ENCODE assay signal across 14 cellular contexts in the genomic region with DNA sequence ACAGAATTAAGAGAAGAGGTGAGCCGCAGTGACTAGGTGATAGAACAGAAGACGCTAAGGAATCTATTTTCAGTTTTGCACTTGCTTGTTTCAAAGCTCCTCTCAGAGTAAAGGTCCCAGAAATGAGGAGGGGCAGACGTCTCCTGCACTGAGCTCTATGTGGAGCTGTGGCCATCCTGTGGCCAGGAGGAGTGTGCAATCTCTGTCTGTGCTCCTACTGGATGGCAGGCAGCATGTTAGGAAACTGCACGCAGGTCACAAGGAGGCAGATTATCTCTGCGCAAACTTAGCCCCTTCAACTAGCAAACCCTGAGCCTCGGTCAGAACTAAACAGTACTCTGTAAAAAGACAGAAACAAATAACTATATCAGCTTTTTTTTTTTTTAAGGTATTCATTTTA. TPM values are rescaled to one million over a fixed set of nuclear protein-coding genes. Genes with fewer than 3 reads are reported as not detected.
DNase-seq lines count a peak whose midpoint lies in the region; ATAC-seq, FAIRE-seq and TF ChIP-seq lines count a peak whose summit lies in the region.
"Had no signal": no experiment of that assay in that cellular context is flagged by ENCODE, and none has a peak within 500 bp of the region (broad histone marks: within the 10 kb centered on the region; RNA-seq: fewer than 3 reads in every experiment).

No MANE protein-coding gene starts in this region.

- no peak overlapping the region for H4K91ac ChIP-seq in H1 (replicated peaks; ENCODE audit: insufficient read length, low read length)
- H4K91ac ChIP-seq in trophoblast cell (ENCODE audit: low read depth, low read length): no peak overlapping the region

- H3K4ac ChIP-seq in H1 (replicated peaks; ENCODE audit: insufficient read length, low read depth, low read length) (no peak overlapping the region), trophoblast cell (ENCODE audit: low read depth, low read length) (no peak overlapping the region)

- no peak overlapping the region; a peak in 1 of 7 replicates for H3K9ac ChIP-seq in H1 (replicated peaks in 1 of 4; ENCODE audit: extremely low read depth in 1 of 4, low read depth in 3 of 4, low read length in 3 of 4)
- H3K9ac ChIP-seq in trophoblast cell (ENCODE audit: low read length): peak overlapping the region; percentile 28
- H3K9ac ChIP-seq: BLaER1 had no signal

- no peak for TF ChIP-seq EP300 in H1 (IDR thresholded peaks at IDR 0.05; ENCODE audit: borderline replicate concordance in 1 of 2, low read depth in 2 of 2, low read length in 2 of 2)

- H3K23ac ChIP-seq in H1 (ENCODE audit: insufficient read length) (no peak overlapping the region), trophoblast cell (ENCODE audit: low read length) (no peak overlapping the region)

- no peaks in the 10 kb centered on the region for H3K9me3 Mint-ChIP-seq in stimulated activated naive CD8-positive, alpha-beta T cell treated with anti-CD3 and anti-CD28 coated beads, Interleukin-15, amount 100 ng/mL, for 72 hours
- H3K9me3 Mint-ChIP-seq: H9 had no signal

- no peak overlapping the region for H2BK20ac ChIP-seq in H1 (ENCODE audit: low read length)

- no peaks in the 10 kb centered on the region for H3K9me3 ChIP-seq in OCI-LY7 (ENCODE audit: low read length)
- H3K9me3 ChIP-seq in H1 (ENCODE audit: insufficient read depth in 2 of 2, low read depth in 1 of 2, low read length in 1 of 2): no peaks in the 10 kb centered on the region
- H3K9me3 ChIP-seq in trophoblast cell (ENCODE audit: insufficient read depth, low read depth, low read length): no peaks in the 10 kb centered on the region
- H3K9me3 ChIP-seq: BLaER1 had no signal

- POLR2A ChIA-PET in OCI-LY7 (lab: Charles Lee): interaction anchor here (1.1 kb wide), 1 partner anchor 9 kb away, joined by 3 read pairs; no protein-coding TSS in a partner anchor
- POLR2A ChIA-PET in H1 (lab: Charles Lee; ENCODE audit: partially characterized antibody): interaction anchor here (1.3 kb wide), 1 partner anchor 408 kb away, joined by 3 read pairs; no protein-coding TSS in a partner anchor

- H3K36me3 ChIP-seq in OCI-LY7 (ENCODE audit: insufficient read depth, low read length) (no peaks in the 10 kb centered on the region; the same call in 1 of the 2 replicates), H1 (ENCODE audit: control insufficient read depth in 2 of 4, insufficient read depth in 4 of 4, low read length in 3 of 4) (no peaks in the 10 kb centered on the region), trophoblast cell (ENCODE audit: control insufficient read depth in 1 of 2, insufficient read depth in 2 of 2, low read length in 2 of 2) (peaks cover 4% of the 10 kb centered on the region in 2 experiments)

- no peak overlapping the region for H4K5ac ChIP-seq in H1 (ENCODE audit: insufficient read length, low read depth, low read length)

- DNase-seq in ELF-1 (ENCODE audit: low read depth, low spot score): peak; percentile 11
- DNase-seq in OCI-LY7 (ENCODE audit: low spot score): no peak
- no peak for DNase-seq in H1 (ENCODE audit: low read depth in 1 of 2, low spot score in 2 of 2)
- no peak for DNase-seq in trophoblast cell
- DNase-seq in stimulated activated naive CD8-positive, alpha-beta T cell treated with anti-CD3 and anti-CD28 coated beads, Interleukin-15, amount 100 ng/mL, for 72 hours: no peak
- no peak for DNase-seq in T-helper 9 cell
- DNase-seq: H9, Kasumi-1, NCI-H1417 treated with DMSO at 0.1 percent for 48 hours, NCI-H2029 treated with DMSO at 0.1 percent for 48 hours, NCI-H345, SHP77 had no signal

- peak in 1 of 2 experiments; percentile 39; a peak in 1 of 4 replicates for TF ChIP-seq RAD21 in H1 (IDR thresholded peaks at IDR 0.05 in 1 of 2, conservative IDR thresholded peaks at IDR 0.05 in 1 of 2; ENCODE audit: low read depth in 2 of 2, low read length in 2 of 2)

- H3K4me3 ChIP-seq in OCI-LY7 (ENCODE audit: low read depth, low read length, poor library complexity, severe bottlenecking) (no peak overlapping the region), H1 (ENCODE audit: extremely low read depth in 1 of 4, insufficient read depth in 2 of 4, low read depth in 3 of 4, low read length in 4 of 4) (no peak overlapping the region), trophoblast cell (ENCODE audit: low read depth, low read length) (no peak overlapping the region)
- H3K4me3 ChIP-seq: BLaER1 had no signal

- WGBS in H1 (ENCODE audit: extremely low coverage in 1 of 2, insufficient coverage in 1 of 2, insufficient read length in 1 of 2, insufficient replicate concordance in 2 of 2, low coverage in 1 of 2, low lambda C conversion rate in 2 of 2, missing lambda C conversion rate in 1 of 2), 2 experiments: 91% methylated on average over 6 of the region's 6 CpGs; no CpG with 5 or more reads in 1 of the 2 experiments
- WGBS in trophoblast cell (ENCODE audit: extremely low coverage, insufficient coverage, insufficient read length): no CpG with 5 or more reads among the region's 6 CpGs

- CTCF ChIA-PET in OCI-LY7 (lab: Charles Lee; ENCODE audit: unreplicated experiment) (no interaction called here), H1 (lab: Charles Lee; ENCODE audit: partially characterized antibody) (interaction anchor here (0.6 to 1.1 kb wide), 3 partner anchors 9 to 126 kb away, joined by 3 read pairs; no protein-coding TSS in a partner anchor)

- H3K56ac ChIP-seq in H1 (replicated peaks; ENCODE audit: insufficient read length, low read depth, low read length): no peak overlapping the region

- H2BK15ac ChIP-seq in H1 (ENCODE audit: low read length): no peak overlapping the region

- no peak overlapping the region for H2BK120ac ChIP-seq in H1 (replicated peaks; ENCODE audit: low read depth, low read length)
- H2BK120ac ChIP-seq in trophoblast cell (ENCODE audit: insufficient read depth, low read length, poor library complexity): no peak overlapping the region

- BruUV-seq in OCI-LY7 (replicated peaks; lab: Mats Ljungman, UMichigan): no TSS peak

- H2BK5ac ChIP-seq in H1 (ENCODE audit: low read depth, low read length) (no peak overlapping the region), trophoblast cell (ENCODE audit: low read depth, low read length, poor library complexity) (no peak overlapping the region)

- H3K27ac ChIP-seq in OCI-LY7 (ENCODE audit: low read depth, low read length, poor library complexity, severe bottlenecking) (no peak overlapping the region), H1 (ENCODE audit: low read depth, low read length) (no peak overlapping the region), trophoblast cell (ENCODE audit: low read depth, low read length) (no peak overlapping the region)
- H3K27ac ChIP-seq: BLaER1 had no signal

- H3K14ac ChIP-seq in H1 (ENCODE audit: insufficient read length) (no peak overlapping the region), trophoblast cell (ENCODE audit: low read length) (no peak overlapping the region)

- no peaks in the 10 kb centered on the region for H3K9me2 ChIP-seq in OCI-LY7 (ENCODE audit: insufficient read depth, low read length)

- H3K4me2 ChIP-seq in OCI-LY7 (ENCODE audit: low read length): no peak overlapping the region
- H3K4me2 ChIP-seq in H1 (ENCODE audit: insufficient read depth in 1 of 2, low read depth in 2 of 2, low read length in 2 of 2): no peak overlapping the region
- no peak overlapping the region for H3K4me2 ChIP-seq in trophoblast cell (ENCODE audit: low read length)
- H3K4me2 ChIP-seq: BLaER1 had no signal

- H2AFZ ChIP-seq in OCI-LY7 (ENCODE audit: low read length) (no peak overlapping the region), H1 (ENCODE audit: low read length) (no peak overlapping the region), trophoblast cell (ENCODE audit: insufficient read depth, low read length, poor library complexity) (no peak overlapping the region)

- H4K8ac ChIP-seq in H1 (ENCODE audit: extremely low read depth, insufficient read depth, low read length) (no peak overlapping the region), trophoblast cell (ENCODE audit: low read depth, low read length) (no peak overlapping the region)

- H3K4me1 ChIP-seq in OCI-LY7 (ENCODE audit: insufficient read depth, low read length, poor library complexity, severe bottlenecking) (no peaks in the 10 kb centered on the region), H1 (replicated peaks in 1 of 4; ENCODE audit: control insufficient read depth in 3 of 4, insufficient read depth in 4 of 4, low read length in 3 of 4) (no peaks in the 10 kb centered on the region), trophoblast cell (ENCODE audit: control insufficient read depth in 1 of 2, insufficient read depth in 2 of 2, low read length in 2 of 2) (no peaks in the 10 kb centered on the region)
- H3K4me1 ChIP-seq: BLaER1 had no signal

- H4K20me1 ChIP-seq in OCI-LY7 (ENCODE audit: insufficient read depth, low read length) (no peaks in the 10 kb centered on the region), H1 (replicated peaks in 1 of 2; ENCODE audit: control insufficient read depth in 1 of 2, insufficient read depth in 2 of 2, low read length in 2 of 2) (no peaks in the 10 kb centered on the region)
- H4K20me1 ChIP-seq: BLaER1 had no signal

- FAIRE-seq in H1 (lab: Jason Lieb, UNC): no peak

- H4K12ac ChIP-seq in trophoblast cell (ENCODE audit: low read depth, low read length): no peak overlapping the region

- H3K27me3 ChIP-seq in H1 (replicated peaks in 1 of 4; ENCODE audit: control insufficient read depth in 3 of 4, extremely low read depth in 1 of 4, insufficient read depth in 3 of 4, low read length in 3 of 4): no peaks in the 10 kb centered on the region
- no peaks in the 10 kb centered on the region for H3K27me3 ChIP-seq in trophoblast cell (ENCODE audit: insufficient read depth, low read length)
- H3K27me3 ChIP-seq: BLaER1 had no signal

- no peaks in the 10 kb centered on the region for H3K4me1 Mint-ChIP-seq in stimulated activated naive CD8-positive, alpha-beta T cell treated with anti-CD3 and anti-CD28 coated beads, Interleukin-15, amount 100 ng/mL, for 72 hours

- TF ChIP-seq CTCF in OCI-LY7 (conservative IDR thresholded peaks at IDR 0.05; ENCODE audit: low read length): 0 out of 2 replicates have a peak, but pooled peaks have one; percentile 14
- peak in 2 of 3 experiments; percentile 2 to 12; a peak in 2 of 4 replicates for TF ChIP-seq CTCF in H1 (IDR thresholded peaks at IDR 0.05; ENCODE audit: control extremely low read depth in 1 of 3, insufficient read depth in 1 of 3, low read depth in 1 of 3, low read length in 3 of 3)

- H2BK12ac ChIP-seq in H1 (ENCODE audit: low read depth, low read length) (no peak overlapping the region), trophoblast cell (ENCODE audit: low read length) (no peak overlapping the region)

- no peaks in the 10 kb centered on the region for H3K23me2 ChIP-seq in H1 (ENCODE audit: low read depth, low read length)

- peak overlapping the region in 1 of 2 donors; percentile 19 for H3K27ac Mint-ChIP-seq in stimulated activated naive CD8-positive, alpha-beta T cell treated with anti-CD3 and anti-CD28 coated beads, Interleukin-15, amount 100 ng/mL, for 72 hours

- intact Hi-C loops in OCI-LY7 (cut with micrococcal nuclease; ENCODE audit: unreplicated experiment): no loop called here

- H3K79me1 ChIP-seq in H1 (ENCODE audit: low read depth, low read length) (no peaks in the 10 kb centered on the region), trophoblast cell (ENCODE audit: low read length) (no peaks in the 10 kb centered on the region)

- H3K79me2 ChIP-seq in OCI-LY7 (ENCODE audit: insufficient read depth, low read depth, low read length) (no peaks in the 10 kb centered on the region), H1 (ENCODE audit: control insufficient read depth in 1 of 2, insufficient read depth in 2 of 2, low read length in 2 of 2) (no peaks in the 10 kb centered on the region), trophoblast cell (ENCODE audit: control insufficient read depth, insufficient read depth, low read length, poor library complexity) (no peaks in the 10 kb centered on the region)

- no peaks in the 10 kb centered on the region for H3K27me3 Mint-ChIP-seq in stimulated activated naive CD8-positive, alpha-beta T cell treated with anti-CD3 and anti-CD28 coated beads, Interleukin-15, amount 100 ng/mL, for 72 hours

- H3K4me3 Mint-ChIP-seq in stimulated activated naive CD8-positive, alpha-beta T cell treated with anti-CD3 and anti-CD28 coated beads, Interleukin-15, amount 100 ng/mL, for 72 hours: no peak overlapping the region
- H3K4me3 Mint-ChIP-seq: H9 had no signal

- no peak overlapping the region for H2AK5ac ChIP-seq in H1 (ENCODE audit: low read depth, low read length)
- no peak overlapping the region for H2AK5ac ChIP-seq in trophoblast cell (ENCODE audit: low read length)

- ATAC-seq in stimulated activated naive CD8-positive, alpha-beta T cell treated with anti-CD3 and anti-CD28 coated beads, Interleukin-15, amount 100 ng/mL, for 72 hours: no peak
- ATAC-seq in HG03432 (IDR thresholded peaks at IDR 0.05; ENCODE audit: unreplicated experiment): no peak

- H3K18ac ChIP-seq in H1 (ENCODE audit: extremely low read depth, low read length): no peak overlapping the region
- H3K18ac ChIP-seq in trophoblast cell (ENCODE audit: low read length): no peak overlapping the region

- no peak for TF ChIP-seq POLR2A in H1 (IDR thresholded peaks at IDR 0.05; ENCODE audit: control extremely low read depth in 1 of 2, low read depth in 2 of 2, low read length in 2 of 2)

RNA-seq across cellular contexts. Expression of a gene that starts 31.1 kb away (rescaled TPM):
- total RNA-seq in OCI-LY7 (2014; rRNA removed; shearing (Covaris generic)): 243 and 263 TPM in 2 replicates
- 248 and 307 TPM in 2 replicates for total RNA-seq in OCI-LY7 (2022)
- 558 and 571 TPM in 2 replicates for total RNA-seq in H1 (2021; fragmentation: NEBNext Ultra II Directional; extraction: Animal tissue kit (Norgen Biotek cat#: 25700))
- 513 and 579 TPM in 2 replicates for polyA plus RNA-seq in H1 (2011; rRNA removed)
- 573 TPM for polyA plus RNA-seq in H1 (2011; cell fraction: cytosol; rRNA removed)
- 317 TPM for polyA plus RNA-seq in H1 (2011; cell fraction: nucleus; rRNA removed)
- polyA plus RNA-seq in H1 (2012, experiment 1 of 2): 555 to 692 TPM (median 653 TPM) in 4 replicates
- 698 TPM for polyA plus RNA-seq in H1 (2012, experiment 2 of 2)
- polyA plus RNA-seq in H1 (2013, experiment 1 of 2): 916 TPM
- 1,215 TPM for polyA plus RNA-seq in H1 (2013, experiment 2 of 2)
- 171 and 182 TPM in 2 replicates for polyA minus RNA-seq in H1 (2011; rRNA and poly(A)+ RNA removed)
- 175 TPM for polyA minus RNA-seq in H1 (2011; cell fraction: cytosol; rRNA and poly(A)+ RNA removed)
- polyA minus RNA-seq in H1 (2011; cell fraction: nucleus; rRNA and poly(A)+ RNA removed): 87.3 TPM
- polyA plus RNA-seq in trophoblast cell (2013): 1,020 and 1,025 TPM in 2 replicates

RNA-seq across cellular contexts. Expression of a gene that starts 42.4 kb away (rescaled TPM):
- 63.1 and 65.7 TPM in 2 replicates for total RNA-seq in OCI-LY7 (2014; rRNA removed; shearing (Covaris generic))
- total RNA-seq in OCI-LY7 (2022): 61.6 and 68.8 TPM in 2 replicates
- total RNA-seq in H1 (2021; fragmentation: NEBNext Ultra II Directional; extraction: Animal tissue kit (Norgen Biotek cat#: 25700)): 4.9 and 5.1 TPM in 2 replicates
- 4.9 and 7.5 TPM in 2 replicates for polyA plus RNA-seq in H1 (2011; rRNA removed)
- 4.8 TPM for polyA plus RNA-seq in H1 (2011; cell fraction: cytosol; rRNA removed)
- polyA plus RNA-seq in H1 (2011; cell fraction: nucleus; rRNA removed): 22.3 TPM
- polyA plus RNA-seq in H1 (2012, experiment 1 of 2): 6.0 to 7.3 TPM (median 6.5 TPM) in 4 replicates
- polyA plus RNA-seq in H1 (2012, experiment 2 of 2): 3.8 TPM
- 3.7 TPM for polyA plus RNA-seq in H1 (2013, experiment 1 of 2)
- polyA plus RNA-seq in H1 (2013, experiment 2 of 2): 3.7 TPM
- 5.5 and 6.7 TPM in 2 replicates for polyA minus RNA-seq in H1 (2011; rRNA and poly(A)+ RNA removed)
- 3.9 TPM for polyA minus RNA-seq in H1 (2011; cell fraction: cytosol; rRNA and poly(A)+ RNA removed)
- polyA minus RNA-seq in H1 (2011; cell fraction: nucleus; rRNA and poly(A)+ RNA removed): 13.7 TPM
- 0.26 and 0.46 TPM in 2 replicates for polyA plus RNA-seq in trophoblast cell (2013)

Comparison
In these comparisons a context has a peak if more than half of its experiments do, and no peak if none do; other contexts are left out.
1. RNA of a gene that starts 42.4 kb away (total RNA-seq): 61.6 to 68.8 TPM in OCI-LY7; 4.9 to 5.1 TPM in H1; every median in the first group is over 10 times any median in the second.